ENCODE assay signal across 22 cellular contexts in genomic region chr6:4504700-4505099, GRCh38.
"Had no signal": no experiment of that assay in that cellular context is flagged by ENCODE, and none has a peak within 500 bp of the region (broad histone marks: within the 10 kb centered on the region; RNA-seq: fewer than 3 reads in every experiment).

No MANE protein-coding gene starts in this region.

- H3K4me3 ChIP-seq: hepatocyte, left ventricle myocardium inferior, lung, ovary, right atrium auricular region, right lobe of liver, smooth muscle cell, suprapubic skin, thoracic aorta, tibial artery, upper lobe of right lung had no signal

- DNase-seq: islet precursor cell; left ventricle myocardium inferior; mesendoderm; naive B cell; natural killer cell; ovary; right lobe of liver; stimulated activated CD4-positive, alpha-beta T cell treated with anti-CD3 and anti-CD28 coated beads, Interleukin-1b, Interleukin-23, amount 100 ng/mL, for 48 hours; stimulated activated CD4-positive, alpha-beta T cell treated with anti-CD3 and anti-CD28 coated beads, Interleukin-2, amount 100 ng/mL, for 48 hours; stimulated activated naive CD4-positive, alpha-beta T cell; tibial artery; trophoblast cell; upper lobe of right lung had no signal

- H3K27ac ChIP-seq: hepatocyte, left ventricle myocardium inferior, ovary, right atrium auricular region, right lobe of liver, suprapubic skin, thoracic aorta, tibial artery, upper lobe of right lung had no signal

- H3K36me3 ChIP-seq: left ventricle myocardium inferior, ovary, right atrium auricular region, right lobe of liver, suprapubic skin, thoracic aorta, tibial artery, upper lobe of right lung had no signal

- H3K4me1 ChIP-seq: left ventricle myocardium inferior, right atrium auricular region, right lobe of liver, suprapubic skin, tibial artery, upper lobe of right lung had no signal

- ATAC-seq: natural killer cell, right lobe of liver, upper lobe of right lung had no signal

- H3K9me3 ChIP-seq: left ventricle myocardium inferior, ovary, right atrium auricular region, right lobe of liver, suprapubic skin, thoracic aorta, tibial artery, upper lobe of right lung had no signal

- H3K9me3 Mint-ChIP-seq: natural killer cell had no signal

- H3K4me1 Mint-ChIP-seq: mesothelial cell of epicardium, naive B cell, natural killer cell had no signal

- H3K27me3 ChIP-seq: hepatocyte, ovary, right atrium auricular region, right lobe of liver, suprapubic skin, tibial artery, upper lobe of right lung had no signal

- H3K4me3 Mint-ChIP-seq: mesothelial cell of epicardium; naive B cell; natural killer cell; stimulated activated naive CD8-positive, alpha-beta T cell treated with anti-CD3 and anti-CD28 coated beads, Interleukin-15, Interleukin-2, amounts not matched to agents 100 ng/mL and 50 ng/mL, for 24 hours had no signal

- H3K27ac Mint-ChIP-seq: mesothelial cell of epicardium; naive B cell; natural killer cell; progenitor cell of endocrine pancreas; stimulated activated naive CD8-positive, alpha-beta T cell treated with anti-CD3 and anti-CD28 coated beads, Interleukin-15, Interleukin-2, amounts not matched to agents 100 ng/mL and 50 ng/mL, for 24 hours had no signal

- H3K36me3 Mint-ChIP-seq: mesothelial cell of epicardium, naive B cell, natural killer cell had no signal
